ENCODE assay signal across 14 cellular contexts in the genomic region with DNA sequence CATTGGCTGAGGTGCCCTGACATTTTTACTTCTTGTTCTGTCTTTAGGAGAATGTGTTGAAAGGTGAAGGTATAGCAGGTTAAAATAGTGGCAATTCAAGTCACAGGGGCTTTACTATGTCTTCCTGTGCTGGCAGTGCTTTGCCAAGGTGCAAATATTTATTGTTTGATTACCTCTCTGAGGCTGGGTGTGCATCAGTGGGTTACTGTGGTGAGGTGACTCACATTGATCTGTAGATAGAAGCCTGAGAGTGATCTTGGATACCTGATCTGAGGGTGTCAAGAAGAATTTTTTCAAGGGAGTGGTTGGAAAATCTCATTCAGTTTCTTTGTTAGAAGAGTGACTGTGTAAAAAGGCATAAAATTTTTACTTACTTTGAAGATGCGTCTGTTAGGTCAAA.
A peak's percentile ranks its signal among the peaks of the same experiment; 100 is the strongest.
DNase-seq lines count a peak whose midpoint lies in the region; ATAC-seq and TF ChIP-seq lines count a peak whose summit lies in the region.
"Had no signal": no experiment of that assay in that cellular context is flagged by ENCODE, and none has a peak within 500 bp of the region (broad histone marks: within the 10 kb centered on the region; RNA-seq: fewer than 3 reads in every experiment).

No MANE protein-coding gene starts in this region.

- no peaks in the 10 kb centered on the region for H3K9me3 ChIP-seq in left lung
- H3K9me3 ChIP-seq: left ventricle myocardium inferior had no signal

- ATAC-seq in WTC11 (no peak), left lung (peak; percentile 69), left ventricle myocardium superior (no peak)

- no peaks in the 10 kb centered on the region for H3K27me3 Mint-ChIP-seq in WTC11 (ENCODE audit: low read depth)
- H3K27me3 Mint-ChIP-seq in type B pancreatic cell = no peaks in the 10 kb centered on the region
- H3K27me3 Mint-ChIP-seq in activated T-helper 2 cell treated with anti-CD3 and anti-CD28 coated beads, Interferon-gamma antibody, Interleukin-2, Interleukin-4, amounts not matched to agents 10 μg/mL and 5 μg/mL and 100 μg/mL, durations not matched to agents 14 hours and 24 hours and 36 hours (ENCODE audit: low read depth) = no peaks in the 10 kb centered on the region

- POLR2A ChIA-PET in WTC11 (lab: Charles Lee) = no interaction called here

- H3K36me3 ChIP-seq in left lung = no peaks in the 10 kb centered on the region
- H3K36me3 ChIP-seq: WERI-Rb-1 had no signal

- intact Hi-C loops in left lung (cut with DNase I) (no loop called here), left ventricle myocardium superior (cut with micrococcal nuclease) (no loop called here)
- intact Hi-C loops in activated T-helper 2 cell treated with anti-CD3 and anti-CD28 coated beads, Interferon-gamma antibody, Interleukin-2, Interleukin-4, amounts not matched to agents 10 μg/mL and 5 μg/mL and 100 μg/mL, durations not matched to agents 14 hours and 24 hours and 36 hours (cut with micrococcal nuclease) = no loop called here

- H3K27ac ChIP-seq in left lung = peak overlapping the region; percentile 39 to 72
- H3K27ac ChIP-seq: left ventricle myocardium inferior, WERI-Rb-1 had no signal

- H3K4me1 Mint-ChIP-seq in WTC11 (peaks cover 32% of the 10 kb centered on the region), type B pancreatic cell (ENCODE audit: unreplicated experiment) (peaks cover 24% of the 10 kb centered on the region)
- no peaks in the 10 kb centered on the region for H3K4me1 Mint-ChIP-seq in activated T-helper 2 cell treated with anti-CD3 and anti-CD28 coated beads, Interferon-gamma antibody, Interleukin-2, Interleukin-4, amounts not matched to agents 10 μg/mL and 5 μg/mL and 100 μg/mL, durations not matched to agents 14 hours and 24 hours and 36 hours (ENCODE audit: low read depth)

- H3K36me3 Mint-ChIP-seq in WTC11 (no peaks in the 10 kb centered on the region), type B pancreatic cell (peaks cover 10% of the 10 kb centered on the region)
- no peaks in the 10 kb centered on the region for H3K36me3 Mint-ChIP-seq in activated T-helper 2 cell treated with anti-CD3 and anti-CD28 coated beads, Interferon-gamma antibody, Interleukin-2, Interleukin-4, amounts not matched to agents 10 μg/mL and 5 μg/mL and 100 μg/mL, durations not matched to agents 14 hours and 24 hours and 36 hours (ENCODE audit: low read depth)

- H3K4me3 Mint-ChIP-seq in WTC11 (no peak overlapping the region), type B pancreatic cell (peak overlapping the region; percentile 44)
- H3K4me3 Mint-ChIP-seq in activated T-helper 2 cell treated with anti-CD3 and anti-CD28 coated beads, Interferon-gamma antibody, Interleukin-2, Interleukin-4, amounts not matched to agents 10 μg/mL and 5 μg/mL and 100 μg/mL, durations not matched to agents 14 hours and 24 hours and 36 hours (ENCODE audit: low read depth) = no peak overlapping the region

- H3K4me3 ChIP-seq in left lung = no peak overlapping the region
- H3K4me3 ChIP-seq: cardiac muscle cell, left ventricle myocardium inferior had no signal

- no peak for TF ChIP-seq CTCF in WTC11 (IDR thresholded peaks at IDR 0.05)
- TF ChIP-seq CTCF in left lung (IDR thresholded peaks at IDR 0.05) = no peak
- TF ChIP-seq CTCF in type B pancreatic cell (conservative IDR thresholded peaks at IDR 0.05) = no peak

- peak overlapping the region; percentile 58; the same call in 1 of the 2 replicates for H3K27ac Mint-ChIP-seq in WTC11
- peak overlapping the region; percentile 94 for H3K27ac Mint-ChIP-seq in type B pancreatic cell
- H3K27ac Mint-ChIP-seq in activated T-helper 2 cell treated with anti-CD3 and anti-CD28 coated beads, Interferon-gamma antibody, Interleukin-2, Interleukin-4, amounts not matched to agents 10 μg/mL and 5 μg/mL and 100 μg/mL, durations not matched to agents 14 hours and 24 hours and 36 hours = no peak overlapping the region

- H3K4me1 ChIP-seq in left lung = no peaks in the 10 kb centered on the region

- no peaks in the 10 kb centered on the region for H3K27me3 ChIP-seq in left lung
- H3K27me3 ChIP-seq: cardiac muscle cell had no signal

- CTCF ChIA-PET in WTC11 (lab: Charles Lee) = interaction anchor here (0.6 kb wide), 1 partner anchor 252 kb away, joined by 3 read pairs; no protein-coding TSS in a partner anchor

- H3K9me3 Mint-ChIP-seq in WTC11 (no peaks in the 10 kb centered on the region), type B pancreatic cell (no peaks in the 10 kb centered on the region)
- no peaks in the 10 kb centered on the region for H3K9me3 Mint-ChIP-seq in activated T-helper 2 cell treated with anti-CD3 and anti-CD28 coated beads, Interferon-gamma antibody, Interleukin-2, Interleukin-4, amounts not matched to agents 10 μg/mL and 5 μg/mL and 100 μg/mL, durations not matched to agents 14 hours and 24 hours and 36 hours

- DNase-seq in NCI-H2029 (lab: John Stamatoyannopoulos, UW) (peak; percentile 26), NCI-H2029 treated with DMSO at 0.1 percent for 48 hours (lab: John Stamatoyannopoulos, UW) (no peak), WTC11 (ENCODE audit: low spot score) (no peak), left lung (no peak), type B pancreatic cell (ENCODE audit: extremely low spot score, unreplicated experiment) (no peak), NCI-H1105 (lab: John Stamatoyannopoulos, UW) (no peak), left ventricle myocardium superior (no peak)
- no peak for DNase-seq in activated T-helper 2 cell treated with anti-CD3 and anti-CD28 coated beads, Interferon-gamma antibody, Interleukin-2, Interleukin-4, amounts not matched to agents 10 μg/mL and 5 μg/mL and 100 μg/mL, durations not matched to agents 14 hours and 24 hours and 36 hours (ENCODE audit: low spot score)
- DNase-seq: activated naive CD4-positive, alpha-beta T cell; left ventricle myocardium inferior; NCI-H1436 treated with DMSO at 0.1 percent for 48 hours; NCI-H774; WERI-Rb-1 had no signal

TF ChIP-seq in WTC11, 78 proteins besides CTCF, POLR2A, EP300 and RAD21:
- TF ChIP-seq TP53 (CRISPR knock-in tag; IDR thresholded peaks at IDR 0.05) (no peak), ATF1 (CRISPR knock-in tag; IDR thresholded peaks at IDR 0.05) (no peak), RORB (CRISPR knock-in tag; IDR thresholded peaks at IDR 0.05) (no peak), SMAD4 (CRISPR knock-in tag; IDR thresholded peaks at IDR 0.05) (no peak), KAT7 (CRISPR knock-in tag; IDR thresholded peaks at IDR 0.05; ENCODE audit: borderline replicate concordance) (no peak), CREM (CRISPR knock-in tag; IDR thresholded peaks at IDR 0.05) (no peak), NR1H2 (CRISPR knock-in tag; IDR thresholded peaks at IDR 0.05) (no peak), EMX1 (CRISPR knock-in tag; IDR thresholded peaks at IDR 0.05) (no peak), HMGXB4 (CRISPR knock-in tag; IDR thresholded peaks at IDR 0.05) (no peak), TCF7 (CRISPR knock-in tag; IDR thresholded peaks at IDR 0.05; ENCODE audit: low read depth) (no peak), PRDM15 (CRISPR knock-in tag; IDR thresholded peaks at IDR 0.05) (no peak)
